ENCODE assay signal across 18 cellular contexts in the genomic region with DNA sequence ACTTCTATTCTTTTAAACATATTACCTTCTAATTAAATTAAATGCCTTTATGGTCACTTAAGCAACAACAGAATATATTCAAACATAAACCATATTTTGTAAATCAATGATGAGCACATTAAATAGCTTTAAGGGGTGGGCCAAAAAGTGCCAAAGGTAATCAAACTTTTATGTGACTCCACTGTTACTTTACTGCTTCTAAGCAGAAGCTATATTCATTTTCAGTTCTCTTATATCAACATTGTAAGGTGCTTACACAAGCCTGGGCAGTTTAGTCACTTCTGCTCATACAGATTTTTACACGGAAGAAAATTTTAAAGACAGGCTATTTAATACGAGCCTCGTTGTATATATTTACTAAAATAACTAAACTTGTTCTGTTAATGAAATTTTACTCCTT. TPM values are rescaled to one million over a fixed set of nuclear protein-coding genes. Genes with fewer than 3 reads are reported as not detected.
DNase-seq lines count a peak whose midpoint lies in the region; ATAC-seq and TF ChIP-seq lines count a peak whose summit lies in the region.
"Had no signal": no experiment of that assay in that cellular context is flagged by ENCODE, and none has a peak within 500 bp of the region (broad histone marks: within the 10 kb centered on the region; RNA-seq: fewer than 3 reads in every experiment).

No MANE protein-coding gene starts in this region.

- no peak for TF ChIP-seq CTCF in brain (conservative IDR thresholded peaks at IDR 0.05)
- TF ChIP-seq CTCF in mucosa of descending colon (IDR thresholded peaks at IDR 0.05), result no peak
- TF ChIP-seq CTCF in HFFc6 (IDR thresholded peaks at IDR 0.05), result no peak

- DNase-seq in NOMO-1 (lab: John Stamatoyannopoulos, UW; ENCODE audit: unreplicated experiment in 2 of 2) (peak; percentile 4 to 47), NOMO-1 treated with DMSO at 0.1 percent for 48 hours (lab: John Stamatoyannopoulos, UW; ENCODE audit: unreplicated experiment) (no peak), mucosa of descending colon (no peak), HFFc6 (no peak), AML-193 (lab: John Stamatoyannopoulos, UW) (no peak)
- no peak for DNase-seq in central memory CD4-positive, alpha-beta T cell
- DNase-seq: CD8-positive, alpha-beta T cell; DMS79 treated with DMSO at 0.1 percent for 48 hours; GM23248; HCEC 1CT; MV-4-11; NCI-H1694 treated with DMSO at 0.1 percent for 48 hours; NCI-H2107; NCI-H2227 treated with DMSO at 0.1 percent for 48 hours; NCI-H510A treated with DMSO at 0.1 percent for 48 hours had no signal

- H3K4me3 ChIP-seq in mucosa of descending colon, result no peak overlapping the region
- H3K4me3 ChIP-seq: GM23248, SJSA1 had no signal

- peak; percentile 84 for ATAC-seq in mucosa of descending colon
- no peak for ATAC-seq in GM19324 (IDR thresholded peaks at IDR 0.05; ENCODE audit: low FRiP score, unreplicated experiment)
- ATAC-seq: CD8-positive, alpha-beta T cell had no signal

- H3K36me3 ChIP-seq in mucosa of descending colon (ENCODE audit: low read depth), result no peaks in the 10 kb centered on the region
- H3K36me3 ChIP-seq: SJSA1 had no signal

- peaks cover 71% of the 10 kb centered on the region for H3K4me1 Mint-ChIP-seq in brain
- H3K4me1 Mint-ChIP-seq in HFFc6 (ENCODE audit: low read depth), result peaks cover 40% of the 10 kb centered on the region

- peaks cover 8% of the 10 kb centered on the region for H3K4me1 ChIP-seq in mucosa of descending colon (ENCODE audit: low read depth)
- H3K4me1 ChIP-seq: SJSA1 had no signal

- H3K9me3 ChIP-seq in mucosa of descending colon, result no peaks in the 10 kb centered on the region
- H3K9me3 ChIP-seq: SJSA1 had no signal

- peaks cover 5% of the 10 kb centered on the region for H3K27me3 Mint-ChIP-seq in brain
- H3K27me3 Mint-ChIP-seq in HFFc6 (ENCODE audit: insufficient read depth), result no peaks in the 10 kb centered on the region; the same call in 1 of the 2 replicates

- H3K4me3 Mint-ChIP-seq in brain (no peak overlapping the region), HFFc6 (no peak overlapping the region)
- H3K4me3 Mint-ChIP-seq: CD8-positive, alpha-beta T cell had no signal

- H3K36me3 Mint-ChIP-seq in brain (peaks cover 17% of the 10 kb centered on the region), HFFc6 (ENCODE audit: low read depth) (peaks cover 5% of the 10 kb centered on the region; the same call in 1 of the 2 replicates)

- intact Hi-C loops in mucosa of descending colon (cut with DNase I, micrococcal nuclease), result no loop called here

- no peaks in the 10 kb centered on the region for H3K9me3 Mint-ChIP-seq in brain
- no peaks in the 10 kb centered on the region for H3K9me3 Mint-ChIP-seq in HFFc6
- H3K9me3 Mint-ChIP-seq: CD8-positive, alpha-beta T cell had no signal

- H3K27ac Mint-ChIP-seq in brain, result peak overlapping the region in 3 of 5 experiments; percentile 68 to 88 (median 77)
- no peak overlapping the region for H3K27ac Mint-ChIP-seq in HFFc6
- H3K27ac Mint-ChIP-seq: CD8-positive, alpha-beta T cell had no signal

RNA-seq across cellular contexts. Expression of gene RFX3, which starts 30.0 kb away (rescaled TPM):
- 8.2 TPM for polyA plus RNA-seq in brain (ENCODE audit: insufficient read depth, low read depth, low replicate concordance)
- 10 to 100 TPM; 12.0 to 13.3 (median 12.3) TPM for total RNA-seq in mucosa of descending colon
- 1 to 10 TPM; 2.8 to 4.2 (median 3.5) TPM for total RNA-seq in HFFc6 (2021; fragmentation: NEBNext Ultra II Directional; extraction: Animal tissue kit (Norgen Biotek cat#: 25700))

Comparison
In these comparisons a context has a peak if more than half of its experiments do, and no peak if none do; other contexts are left out.
1. DNase-seq: peak in NOMO-1 (2 of 2); none in NOMO-1 treated with DMSO at 0.1 percent for 48 hours (single experiment), mucosa of descending colon (0 of 3), HFFc6 (single experiment), central memory CD4-positive, alpha-beta T cell (single experiment) and AML-193 (0 of 2).